8 cellular contexts compared by ENCODE assay signal in genomic region chr3:89656388-89656787, GRCh38.
"Had no signal": no experiment of that assay in that cellular context is flagged by ENCODE, and none has a peak within 500 bp of the region (broad histone marks: within the 10 kb centered on the region; RNA-seq: fewer than 3 reads in every experiment).

No MANE protein-coding gene starts in this region.

- H3K36me3 ChIP-seq: HAP-1 had no signal

- H3K4me3 ChIP-seq: GM23248, GM23338, HAP-1 had no signal

- H3K27ac ChIP-seq: GM23248 had no signal

- DNase-seq: GM23248, GOT3, H7, H9, HCEC 1CT, HFFc6 had no signal
